Comparison of ENCODE assay signal across 1 cellular context in genomic region chr21:44802396-44803153, GRCh38.
TF ChIP-seq lines count a peak whose summit lies in the region.

No MANE protein-coding gene starts in this region.

TF ChIP-seq in HepG2, 621 proteins besides CTCF, POLR2A, EP300 and RAD21 (continued from another document and continues in another):
- TF ChIP-seq ZBTB26 (CRISPR knock-in tag; IDR thresholded peaks at IDR 0.05; ENCODE audit: borderline replicate concordance) (0 out of 2 replicates have a peak, but pooled peaks have one; percentile 48), GZF1 (CRISPR knock-in tag; IDR thresholded peaks at IDR 0.05) (0 out of 2 replicates have a peak, but pooled peaks have one; percentile 40), FOXO4 (CRISPR knock-in tag; conservative IDR thresholded peaks at IDR 0.05) (peak; percentile 90; the same call in 1 of the 2 replicates), ZNF615 (CRISPR knock-in tag; IDR thresholded peaks at IDR 0.05; ENCODE audit: borderline replicate concordance) (no peak), ZNF761 (CRISPR knock-in tag; conservative IDR thresholded peaks at IDR 0.05) (0 out of 2 replicates have a peak, but pooled peaks have one; percentile 57), REPIN1 (CRISPR knock-in tag; IDR thresholded peaks at IDR 0.05; ENCODE audit: borderline replicate concordance, low read depth) (peak; percentile 44; the same call in 1 of the 2 replicates), ZNF468 (CRISPR knock-in tag; IDR thresholded peaks at IDR 0.05) (no peak), TAF15 (IDR thresholded peaks at IDR 0.05; ENCODE audit: low read depth, low read length, poor library complexity, severe bottlenecking) (no peak), PAWR (CRISPR knock-in tag; IDR thresholded peaks at IDR 0.05; ENCODE audit: borderline replicate concordance) (no peak), DNMT3B (CRISPR knock-in tag; conservative IDR thresholded peaks at IDR 0.05) (no peak), KLF15 (CRISPR knock-in tag; IDR thresholded peaks at IDR 0.05; ENCODE audit: borderline replicate concordance) (no peak), ZFYVE20 (CRISPR knock-in tag; IDR thresholded peaks at IDR 0.05; ENCODE audit: borderline replicate concordance, low read depth) (no peak), HIVEP1 (CRISPR knock-in tag; IDR thresholded peaks at IDR 0.05) (no peak), MYNN (CRISPR knock-in tag; IDR thresholded peaks at IDR 0.05; ENCODE audit: low read depth) (no peak), ZBTB4 (CRISPR knock-in tag; IDR thresholded peaks at IDR 0.05; ENCODE audit: borderline replicate concordance) (no peak), ZNF232 (CRISPR knock-in tag; IDR thresholded peaks at IDR 0.05; ENCODE audit: borderline replicate concordance) (peak; percentile 45; the same call in 1 of the 2 replicates), KAT7 (CRISPR knock-in tag; IDR thresholded peaks at IDR 0.05; ENCODE audit: borderline replicate concordance) (no peak), ZNF280D (CRISPR knock-in tag; IDR thresholded peaks at IDR 0.05) (peak; percentile 35; the same call in 1 of the 2 replicates), ZC3H4 (CRISPR knock-in tag; IDR thresholded peaks at IDR 0.05; ENCODE audit: borderline replicate concordance) (no peak; the same call in 1 of the 2 replicates), KMT2B (CRISPR knock-in tag; IDR thresholded peaks at IDR 0.05) (peak; percentile 16; the same call in 1 of the 2 replicates), ZNF737 (CRISPR knock-in tag; IDR thresholded peaks at IDR 0.05; ENCODE audit: borderline replicate concordance) (no peak), RBAK (CRISPR knock-in tag; IDR thresholded peaks at IDR 0.05) (no peak), RFX3 (CRISPR knock-in tag; IDR thresholded peaks at IDR 0.05) (no peak), ZNF614 (CRISPR knock-in tag; IDR thresholded peaks at IDR 0.05; ENCODE audit: borderline replicate concordance) (0 out of 2 replicates have a peak, but pooled peaks have one; percentile 35), ZNF691 (CRISPR knock-in tag; IDR thresholded peaks at IDR 0.05; ENCODE audit: borderline replicate concordance, low read depth) (peak; percentile 71; the same call in 1 of the 2 replicates), SKIL (CRISPR knock-in tag; IDR thresholded peaks at IDR 0.05; ENCODE audit: borderline replicate concordance) (no peak), ZNF597 (CRISPR knock-in tag; IDR thresholded peaks at IDR 0.05) (no peak), ZNF44 (CRISPR knock-in tag; IDR thresholded peaks at IDR 0.05) (no peak), REL (CRISPR knock-in tag; conservative IDR thresholded peaks at IDR 0.05) (0 out of 2 replicates have a peak, but pooled peaks have one; percentile 1), ZNF101 (CRISPR knock-in tag; IDR thresholded peaks at IDR 0.05; ENCODE audit: borderline replicate concordance, low read depth) (no peak), HNRNPH1 (optimal IDR thresholded peaks at IDR 0.05; ENCODE audit: low read depth, low read length) (no peak), GTF2F1 (IDR thresholded peaks at IDR 0.05; ENCODE audit: low read length) (no peak), MEF2D (CRISPR knock-in tag; IDR thresholded peaks at IDR 0.05) (no peak), IRF9 (CRISPR knock-in tag; IDR thresholded peaks at IDR 0.05; ENCODE audit: borderline replicate concordance) (0 out of 2 replicates have a peak, but pooled peaks have one; percentile 12), USF2 (IDR thresholded peaks at IDR 0.05; ENCODE audit: low read depth, low read length) (no peak), USF2 (CRISPR knock-in tag; IDR thresholded peaks at IDR 0.05; ENCODE audit: borderline replicate concordance) (no peak), MTA1 (CRISPR knock-in tag; IDR thresholded peaks at IDR 0.05; ENCODE audit: borderline replicate concordance) (peak; percentile 51; the same call in 1 of the 2 replicates), ZNF251 (CRISPR knock-in tag; IDR thresholded peaks at IDR 0.05) (no peak), ZNF280B (CRISPR knock-in tag; IDR thresholded peaks at IDR 0.05; ENCODE audit: borderline replicate concordance) (0 out of 2 replicates have a peak, but pooled peaks have one; percentile 26), ETV6 (CRISPR knock-in tag; conservative IDR thresholded peaks at IDR 0.05) (no peak)
